8 cellular contexts compared by ENCODE assay signal in the genomic region with DNA sequence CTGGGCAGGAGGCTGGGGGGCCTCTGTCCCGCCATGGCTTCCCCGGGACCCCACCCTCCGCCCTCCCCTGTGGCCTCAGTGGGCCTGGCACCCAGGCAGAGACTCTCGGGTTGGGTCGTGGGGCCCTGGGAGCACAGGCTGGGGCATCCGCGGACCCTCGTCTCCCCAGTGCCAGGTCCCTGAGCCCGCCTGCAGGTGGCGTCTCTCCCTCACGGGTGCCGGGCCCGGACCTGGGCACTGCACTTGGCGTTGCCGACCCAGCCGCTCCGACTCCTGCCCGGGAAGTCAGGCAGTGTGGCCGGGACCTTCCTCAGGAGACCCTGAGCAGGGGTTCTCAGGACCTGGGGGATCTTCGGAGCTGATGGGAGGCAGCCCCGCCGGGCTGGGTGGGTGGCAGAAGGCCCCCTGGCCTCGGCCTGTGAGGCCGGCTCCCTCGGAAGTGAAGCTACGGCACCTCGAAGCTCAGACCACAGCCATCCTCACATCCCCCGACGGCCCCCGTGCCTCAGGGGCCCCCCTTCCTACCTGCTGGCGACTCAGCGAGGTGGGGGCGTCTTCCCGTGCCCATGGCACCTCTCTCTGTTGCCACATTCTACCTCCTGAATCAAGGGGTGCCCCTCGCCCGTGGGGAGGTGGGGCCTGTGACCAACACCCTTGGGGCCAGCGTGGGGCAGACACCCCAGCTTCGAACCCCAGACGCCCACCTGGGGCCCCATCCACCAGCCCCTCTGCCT. TPM values are rescaled to one million over a fixed set of nuclear protein-coding genes. Genes with fewer than 3 reads are reported as not detected.
DNase-seq lines count a peak whose midpoint lies in the region; TF ChIP-seq lines count a peak whose summit lies in the region.

No MANE protein-coding gene starts in this region.

- no peaks in the 10 kb centered on the region for H3K36me3 Mint-ChIP-seq in osteocyte (ENCODE audit: unreplicated experiment)

- H3K4me1 ChIP-seq in SJCRH30 (peaks cover 17% of the 10 kb centered on the region; the same call in 1 of the 2 replicates), suprapubic skin (peaks cover 15% of the 10 kb centered on the region)

- H3K4me3 ChIP-seq in SJCRH30 (no peak overlapping the region), suprapubic skin (peak overlapping the region; percentile 32)

- no peak for TF ChIP-seq POLR2A in suprapubic skin (IDR thresholded peaks at IDR 0.05)

- WGBS in suprapubic skin: 0% methylated on average over 3 of the region's 39 CpGs

- TF ChIP-seq CTCF in osteocyte (IDR thresholded peaks at IDR 0.05) (peak; percentile 93), suprapubic skin (IDR thresholded peaks at IDR 0.05) (peak; percentile 64 to 90)

- H3K27me3 ChIP-seq in SJCRH30 (peaks cover 32% of the 10 kb centered on the region), suprapubic skin (peaks cover 15% of the 10 kb centered on the region)

- DNase-seq in NCI-H1694 treated with DMSO at 0.1 percent for 48 hours (lab: John Stamatoyannopoulos, UW) (peak; percentile 29), NCI-H1694 (lab: John Stamatoyannopoulos, UW) (no peak), HT-29 (ENCODE audit: low spot score) (peak; percentile 81), SJCRH30 (peak; percentile 85 to 91), germinal center (ENCODE audit: low spot score) (peak; percentile 83), osteocyte (ENCODE audit: extremely low spot score, unreplicated experiment) (peak; percentile 94), suprapubic skin (ENCODE audit: low spot score in 2 of 2) (peak in 1 of 2 donors; percentile 93)
- peak; percentile 77 for DNase-seq in activated gamma-delta T cell treated with anti-CD3 and anti-CD28 coated beads, Interleukin-2, amount 50 U/mL, for 16 hours (ENCODE audit: low read depth)

- H3K36me3 ChIP-seq in SJCRH30: no peaks in the 10 kb centered on the region
- H3K36me3 ChIP-seq in suprapubic skin: no peaks in the 10 kb centered on the region

- H3K4me3 Mint-ChIP-seq in osteocyte (ENCODE audit: unreplicated experiment): no peak overlapping the region

- H3K4me1 Mint-ChIP-seq in osteocyte (ENCODE audit: unreplicated experiment): peaks cover 3% of the 10 kb centered on the region

- H3K27ac ChIP-seq in SJCRH30 (no peak overlapping the region), suprapubic skin (no peak overlapping the region)

- H3K9me3 Mint-ChIP-seq in osteocyte (ENCODE audit: unreplicated experiment): no peaks in the 10 kb centered on the region

- H3K27ac Mint-ChIP-seq in osteocyte (ENCODE audit: unreplicated experiment): no peak overlapping the region

- peaks cover 4% of the 10 kb centered on the region for H3K27me3 Mint-ChIP-seq in osteocyte (ENCODE audit: unreplicated experiment)

- TF ChIP-seq EP300 in suprapubic skin (IDR thresholded peaks at IDR 0.05): no peak

- H3K9me3 ChIP-seq in SJCRH30 (replicated peaks) (no peaks in the 10 kb centered on the region), suprapubic skin (no peaks in the 10 kb centered on the region)

RNA-seq across cellular contexts. Expression of gene C1orf159, which starts 6.4 kb away (rescaled TPM):
- 61.4 and 67.6 TPM in 2 replicates for total RNA-seq in HT-29 (2014; rRNA removed; shearing (Covaris generic))
- total RNA-seq in SJCRH30 (2014; rRNA removed; shearing (Covaris generic)): 19.9 and 20.8 TPM in 2 replicates
- total RNA-seq in osteocyte: 16.9 and 17.9 TPM in 2 replicates
- 10 to 100 TPM; 12.8 to 48.4 (median 19.7) TPM for total RNA-seq in suprapubic skin

RNA-seq across cellular contexts. Expression of gene RNF223, which starts 48.1 kb away (rescaled TPM):
- 16.2 and 16.5 TPM in 2 replicates for total RNA-seq in HT-29 (2014; rRNA removed; shearing (Covaris generic))
- total RNA-seq in SJCRH30 (2014; rRNA removed; shearing (Covaris generic)): not detected in 2 replicates
- total RNA-seq in osteocyte (not detected in 2 replicates), suprapubic skin (1 to 10 TPM; 1.8 to 4.9 (median 4.8) TPM)

RNA-seq across cellular contexts. Expression of gene TTLL10, which starts 51.4 kb away (rescaled TPM):
- 5.8 and 6.6 TPM in 2 replicates for total RNA-seq in HT-29 (2014; rRNA removed; shearing (Covaris generic))
- total RNA-seq in SJCRH30 (2014; rRNA removed; shearing (Covaris generic)): 0.42 and 0.73 TPM in 2 replicates
- total RNA-seq in osteocyte (not detected in 2 replicates), suprapubic skin (not detected)
